Comparison of ENCODE assay signal across 22 cellular contexts in genomic region chr19:45939792-45940514, GRCh38. TPM values are rescaled to one million over a fixed set of nuclear protein-coding genes. Genes with fewer than 3 reads are reported as not detected.
"Had no signal": no experiment of that assay in that cellular context is flagged by ENCODE, and none has a peak within 500 bp of the region (broad histone marks: within the 10 kb centered on the region; RNA-seq: fewer than 3 reads in every experiment).

No MANE protein-coding gene starts in this region.

- H3K36me3 Mint-ChIP-seq: memory B cell had no signal

- H3K4me1 Mint-ChIP-seq: memory B cell had no signal

- H3K4me3 ChIP-seq: ascending aorta, mucosa of descending colon, thyroid gland had no signal

- H3K9me3 ChIP-seq: ascending aorta, heart left ventricle, mucosa of descending colon, thyroid gland had no signal

- H3K27me3 ChIP-seq: ascending aorta had no signal

- H3K4me3 Mint-ChIP-seq: activated T-helper 1 cell treated with anti-CD3 and anti-CD28 coated beads, Interleukin-12 subunit alpha, Interleukin-12 subunit beta, Interleukin-2, Interleukin-4 antibody, amounts not matched to agents 30 ng/mL and 10 ng/mL and 1 ng/mL, durations not matched to agents 14 hours and 24 hours and 36 hours; effector memory CD8-positive, alpha-beta T cell; memory B cell; naive thymus-derived CD4-positive, alpha-beta T cell had no signal

- H3K36me3 ChIP-seq: ascending aorta, thyroid gland had no signal

- H3K4me1 ChIP-seq: ascending aorta, thyroid gland had no signal

- ATAC-seq: effector memory CD8-positive, alpha-beta T cell; left lobe of liver; mucosa of descending colon; naive thymus-derived CD4-positive, alpha-beta T cell; right cardiac atrium had no signal

- H3K27ac Mint-ChIP-seq: activated T-helper 1 cell treated with anti-CD3 and anti-CD28 coated beads, Interleukin-12 subunit alpha, Interleukin-12 subunit beta, Interleukin-2, Interleukin-4 antibody, amounts not matched to agents 30 ng/mL and 10 ng/mL and 1 ng/mL, durations not matched to agents 14 hours and 24 hours and 36 hours; effector memory CD8-positive, alpha-beta T cell; memory B cell; naive thymus-derived CD4-positive, alpha-beta T cell; progenitor cell of endocrine pancreas had no signal

- DNase-seq: activated CD4-positive, CD25-positive, alpha-beta regulatory T cell treated with anti-CD3 and anti-CD28 coated beads, Interleukin-2, amount 50 U/mL, for 72 hours; activated naive CD4-positive, alpha-beta T cell treated with Interleukin-2 at 50 U/mL for 16 hours; dermis blood vessel endothelial cell; effector memory CD8-positive, alpha-beta T cell; heart left ventricle; naive thymus-derived CD4-positive, alpha-beta T cell; right cardiac atrium; stimulated activated CD4-positive, alpha-beta T cell treated with anti-CD3 and anti-CD28 coated beads, Interleukin-2, amount 100 ng/mL, for 24 hours; T-helper 9 cell; thyroid gland had no signal

- H3K27ac ChIP-seq: ascending aorta, epithelial cell of prostate, thyroid gland had no signal

- H3K9me3 Mint-ChIP-seq: effector memory CD8-positive, alpha-beta T cell; memory B cell had no signal

RNA-seq across cellular contexts. Expression of gene NANOS2, which starts 25.4 kb away (rescaled TPM):
- total RNA-seq: activated CD8-positive, alpha-beta memory T cell treated with anti-CD3 and anti-CD28 coated beads for 36 hours; activated T-helper 1 cell treated with anti-CD3 and anti-CD28 coated beads, Interleukin-12 subunit alpha, Interleukin-12 subunit beta, Interleukin-2, Interleukin-4 antibody, amounts not matched to agents 30 ng/mL and 10 ng/mL and 1 ng/mL, durations not matched to agents 14 hours and 24 hours and 36 hours; ascending aorta; bronchial epithelial cell; cerebellum; dermis blood vessel endothelial cell; frontal cortex; heart left ventricle; left lobe of liver; mucosa of descending colon; naive thymus-derived CD4-positive, alpha-beta T cell; progenitor cell of endocrine pancreas; right cardiac atrium; thyroid gland; urinary bladder had no signal
- polyA plus RNA-seq: heart left ventricle; naive thymus-derived CD4-positive, alpha-beta T cell; right cardiac atrium; urinary bladder had no signal

RNA-seq across cellular contexts. Expression of gene NOVA2, which starts 33.7 kb away (rescaled TPM):
- total RNA-seq: activated CD8-positive, alpha-beta memory T cell treated with anti-CD3 and anti-CD28 coated beads for 36 hours; activated T-helper 1 cell treated with anti-CD3 and anti-CD28 coated beads, Interleukin-12 subunit alpha, Interleukin-12 subunit beta, Interleukin-2, Interleukin-4 antibody, amounts not matched to agents 30 ng/mL and 10 ng/mL and 1 ng/mL, durations not matched to agents 14 hours and 24 hours and 36 hours; bronchial epithelial cell had no signal
- polyA plus RNA-seq: naive thymus-derived CD4-positive, alpha-beta T cell had no signal
